ENCODE assay signal across 10 cellular contexts in genomic region chr2:234411793-234412192, GRCh38.
DNase-seq lines count a peak whose midpoint lies in the region; ATAC-seq lines count a peak whose summit lies in the region.
"Had no signal": no experiment of that assay in that cellular context is flagged by ENCODE, and none has a peak within 500 bp of the region (broad histone marks: within the 10 kb centered on the region; RNA-seq: fewer than 3 reads in every experiment).

No MANE protein-coding gene starts in this region.

- ATAC-seq in HG02678 (IDR thresholded peaks at IDR 0.05; ENCODE audit: unreplicated experiment) (peak; percentile 98), HG03457 (IDR thresholded peaks at IDR 0.05; ENCODE audit: unreplicated experiment) (peak; percentile 77)

- DNase-seq in GM19240 (ENCODE audit: insufficient read length, low spot score) (peak; percentile 17), NCI-H226 (no peak), NCI-H2081 treated with DMSO at 0.1 percent for 48 hours (lab: John Stamatoyannopoulos, UW) (no peak), UCSD-AML1 (lab: John Stamatoyannopoulos, UW; ENCODE audit: unreplicated experiment) (no peak), DMS 273 treated with DMSO at 0.1 percent for 48 hours (lab: John Stamatoyannopoulos, UW) (no peak)
- DNase-seq: activated CD8-positive, alpha-beta memory T cell treated with anti-CD3 and anti-CD28 coated beads, Interleukin-2, amount 50 U/mL, for 4 hours; NCI-H446; T-helper 1 cell had no signal
